1 cellular context compared by ENCODE assay signal in the genomic region with DNA sequence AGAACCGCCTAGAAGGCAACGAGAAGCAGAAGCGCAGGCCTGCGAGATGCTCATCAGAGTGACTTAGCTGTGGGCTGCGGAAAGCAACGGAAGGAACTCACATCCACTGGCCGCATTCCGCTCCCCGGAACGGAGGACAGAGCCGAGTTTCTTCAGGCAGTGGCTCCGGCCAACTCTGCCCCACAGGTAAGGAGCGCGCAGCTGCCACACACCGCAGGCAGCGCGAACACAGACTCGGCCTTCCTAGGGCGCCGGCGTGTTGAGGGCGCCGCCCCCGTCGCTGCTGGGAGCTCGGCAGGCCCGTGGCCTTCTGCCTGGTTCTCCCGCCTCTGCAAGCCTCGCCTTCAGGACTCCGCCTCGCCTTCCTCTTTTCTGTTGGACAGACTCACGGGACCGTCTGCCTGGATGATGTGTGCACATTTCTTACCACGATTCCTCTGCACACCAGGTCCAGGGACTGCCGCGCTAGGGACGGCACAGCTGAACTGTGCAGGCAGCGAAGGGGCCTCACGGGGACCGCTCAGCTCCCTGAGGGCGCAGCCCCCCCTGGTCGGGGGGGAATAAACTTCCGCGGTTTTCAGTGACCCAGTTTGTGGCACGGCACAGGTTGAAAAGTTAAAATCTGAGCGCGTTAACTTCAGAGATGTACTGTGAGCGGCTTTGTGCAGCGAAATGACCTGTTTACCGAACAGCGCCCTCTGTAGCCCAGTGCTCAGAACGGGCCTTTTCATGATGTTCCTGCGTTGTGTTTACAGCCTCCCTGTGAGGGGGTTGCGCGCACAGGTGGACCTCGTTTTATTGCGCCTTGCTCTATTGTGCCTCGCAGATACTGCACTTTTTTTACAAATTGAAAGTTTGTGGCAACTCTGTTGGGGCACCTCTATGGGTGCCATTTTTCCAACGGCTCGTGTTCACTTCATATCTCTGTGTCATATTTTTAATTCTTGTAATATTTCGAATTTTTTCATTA.
TF ChIP-seq lines count a peak whose summit lies in the region.

No MANE protein-coding gene starts in this region.

TF ChIP-seq in HepG2, 621 proteins besides CTCF, POLR2A, EP300 and RAD21 (continued from another document and continues in another):
- TF ChIP-seq, protein P1, sequence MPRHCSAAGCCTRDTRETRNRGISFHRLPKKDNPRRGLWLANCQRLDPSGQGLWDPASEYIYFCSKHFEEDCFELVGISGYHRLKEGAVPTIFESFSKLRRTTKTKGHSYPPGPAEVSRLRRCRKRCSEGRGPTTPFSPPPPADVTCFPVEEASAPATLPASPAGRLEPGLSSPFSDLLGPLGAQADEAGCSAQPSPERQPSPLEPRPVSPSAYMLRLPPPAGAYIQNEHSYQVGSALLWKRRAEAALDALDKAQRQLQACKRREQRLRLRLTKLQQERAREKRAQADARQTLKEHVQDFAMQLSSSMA (CRISPR knock-in tag; IDR thresholded peaks at IDR 0.05), result peak; percentile 68; the same call in 1 of the 2 replicates
- TF ChIP-seq KIAA2018 (CRISPR knock-in tag; IDR thresholded peaks at IDR 0.05; ENCODE audit: borderline replicate concordance), result no peak
- TF ChIP-seq UBTF (CRISPR knock-in tag; IDR thresholded peaks at IDR 0.05), result peak; percentile 98
- TF ChIP-seq CBX1 (IDR thresholded peaks at IDR 0.05; ENCODE audit: low read depth), result no peak
- TF ChIP-seq SP4 (CRISPR knock-in tag; IDR thresholded peaks at IDR 0.05), result no peak
- no peak for TF ChIP-seq PAF1 (CRISPR knock-in tag; IDR thresholded peaks at IDR 0.05)
- TF ChIP-seq ZBTB7A (CRISPR knock-in tag; IDR thresholded peaks at IDR 0.05), result 0 out of 2 replicates have a peak, but pooled peaks have one; percentile 47
- no peak for TF ChIP-seq E2F5 (CRISPR knock-in tag; conservative IDR thresholded peaks at IDR 0.05)
- no peak for TF ChIP-seq ZNF18 (CRISPR knock-in tag; IDR thresholded peaks at IDR 0.05; ENCODE audit: insufficient replicate concordance)
- peak; percentile 76 for TF ChIP-seq CCDC6 (CRISPR knock-in tag; IDR thresholded peaks at IDR 0.05)
- no peak for TF ChIP-seq ZKSCAN5 (CRISPR knock-in tag; IDR thresholded peaks at IDR 0.05)
- TF ChIP-seq ZBTB1 (CRISPR knock-in tag; IDR thresholded peaks at IDR 0.05; ENCODE audit: borderline replicate concordance), result no peak
- TF ChIP-seq SIX1 (CRISPR knock-in tag; IDR thresholded peaks at IDR 0.05; ENCODE audit: borderline replicate concordance), result no peak
- no peak for TF ChIP-seq ZBTB49 (CRISPR knock-in tag; IDR thresholded peaks at IDR 0.05; ENCODE audit: borderline replicate concordance)
- no peak for TF ChIP-seq RBAK (CRISPR knock-in tag; IDR thresholded peaks at IDR 0.05)
- TF ChIP-seq RELA (CRISPR knock-in tag; IDR thresholded peaks at IDR 0.05), result no peak
- TF ChIP-seq MLLT10 (CRISPR knock-in tag; IDR thresholded peaks at IDR 0.05), result no peak
- no peak for TF ChIP-seq RARG (CRISPR knock-in tag; IDR thresholded peaks at IDR 0.05; ENCODE audit: low read depth)
- TF ChIP-seq, protein P2, sequence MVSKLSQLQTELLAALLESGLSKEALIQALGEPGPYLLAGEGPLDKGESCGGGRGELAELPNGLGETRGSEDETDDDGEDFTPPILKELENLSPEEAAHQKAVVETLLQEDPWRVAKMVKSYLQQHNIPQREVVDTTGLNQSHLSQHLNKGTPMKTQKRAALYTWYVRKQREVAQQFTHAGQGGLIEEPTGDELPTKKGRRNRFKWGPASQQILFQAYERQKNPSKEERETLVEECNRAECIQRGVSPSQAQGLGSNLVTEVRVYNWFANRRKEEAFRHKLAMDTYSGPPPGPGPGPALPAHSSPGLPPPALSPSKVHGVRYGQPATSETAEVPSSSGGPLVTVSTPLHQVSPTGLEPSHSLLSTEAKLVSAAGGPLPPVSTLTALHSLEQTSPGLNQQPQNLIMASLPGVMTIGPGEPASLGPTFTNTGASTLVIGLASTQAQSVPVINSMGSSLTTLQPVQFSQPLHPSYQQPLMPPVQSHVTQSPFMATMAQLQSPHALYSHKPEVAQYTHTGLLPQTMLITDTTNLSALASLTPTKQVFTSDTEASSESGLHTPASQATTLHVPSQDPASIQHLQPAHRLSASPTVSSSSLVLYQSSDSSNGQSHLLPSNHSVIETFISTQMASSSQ (IDR thresholded peaks at IDR 0.05; ENCODE audit: low read depth), result no peak
- TF ChIP-seq, protein P2 (CRISPR knock-in tag; IDR thresholded peaks at IDR 0.05; ENCODE audit: borderline replicate concordance), result no peak; the same call in 1 of the 2 replicates
- TF ChIP-seq ARID3A (IDR thresholded peaks at IDR 0.05; ENCODE audit: low read depth, low read length), result no peak
- 0 out of 2 replicates have a peak, but pooled peaks have one; percentile 46 for TF ChIP-seq ZNF761 (CRISPR knock-in tag; conservative IDR thresholded peaks at IDR 0.05)
- no peak for TF ChIP-seq ZZZ3 (CRISPR knock-in tag; IDR thresholded peaks at IDR 0.05; ENCODE audit: borderline replicate concordance)
- no peak for TF ChIP-seq SNRNP70 (IDR thresholded peaks at IDR 0.05; ENCODE audit: low read depth, low read length)
- no peak for TF ChIP-seq ELF1 (CRISPR knock-in tag; IDR thresholded peaks at IDR 0.05)
